1 cellular context compared by ENCODE assay signal in the genomic region with DNA sequence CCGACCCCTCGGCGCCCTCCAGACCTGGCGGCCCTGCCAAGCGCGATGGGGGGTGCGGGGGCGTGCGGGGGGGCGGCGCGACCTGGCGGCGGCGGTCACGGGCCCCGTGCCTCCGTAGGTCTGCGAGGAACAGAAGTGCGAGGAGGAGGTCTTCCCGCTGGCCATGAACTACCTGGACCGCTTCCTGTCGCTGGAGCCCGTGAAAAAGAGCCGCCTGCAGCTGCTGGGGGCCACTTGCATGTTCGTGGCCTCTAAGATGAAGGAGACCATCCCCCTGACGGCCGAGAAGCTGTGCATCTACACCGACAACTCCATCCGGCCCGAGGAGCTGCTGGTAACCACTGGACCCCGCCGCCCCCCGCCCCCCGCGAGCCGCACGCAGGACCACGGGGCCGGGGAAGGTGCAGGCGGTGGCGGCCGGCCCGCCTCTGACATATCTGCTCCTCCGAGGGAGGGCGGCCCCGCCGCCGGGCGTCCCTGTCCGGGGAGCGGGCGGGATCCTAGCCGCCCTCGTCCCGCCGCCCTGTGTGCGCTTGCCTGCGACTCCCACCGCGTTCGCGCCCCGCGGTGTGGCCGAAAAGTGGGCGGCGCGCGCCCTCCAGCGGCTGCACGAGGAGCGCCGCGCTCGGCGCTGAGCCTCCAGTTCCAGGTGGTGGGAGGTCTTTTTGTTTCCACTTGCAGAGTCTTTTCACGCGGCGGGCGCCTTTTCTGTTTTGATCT.
A peak's percentile ranks its signal among the peaks of the same experiment; 100 is the strongest.
TF ChIP-seq lines count a peak whose summit lies in the region.

No MANE protein-coding gene starts in this region.

TF ChIP-seq in HepG2, 621 proteins besides CTCF, POLR2A, EP300 and RAD21 (continued from another document and continues in another):
- TF ChIP-seq XRCC5 (optimal IDR thresholded peaks at IDR 0.05; ENCODE audit: low read length) (peak; percentile 71), JUND (CRISPR knock-in tag; IDR thresholded peaks at IDR 0.05) (no peak), MAF1 (CRISPR knock-in tag; IDR thresholded peaks at IDR 0.05; ENCODE audit: borderline replicate concordance) (no peak), HDAC6 (IDR thresholded peaks at IDR 0.05; ENCODE audit: low read depth, low read length) (no peak), MTERF4 (CRISPR knock-in tag; IDR thresholded peaks at IDR 0.05) (no peak), SMAD9 (CRISPR knock-in tag; IDR thresholded peaks at IDR 0.05) (no peak), KLF16 (CRISPR knock-in tag; IDR thresholded peaks at IDR 0.05) (no peak), ZNF33A (CRISPR knock-in tag; IDR thresholded peaks at IDR 0.05; ENCODE audit: borderline replicate concordance) (no peak), KAT2B (IDR thresholded peaks at IDR 0.05; ENCODE audit: borderline replicate concordance, low read depth, low read length) (no peak), CHD2 (IDR thresholded peaks at IDR 0.05; ENCODE audit: low read depth, low read length) (no peak), MYC (CRISPR knock-in tag; IDR thresholded peaks at IDR 0.05; ENCODE audit: borderline replicate concordance) (peak; percentile 50; the same call in 1 of the 2 replicates), KLF6 (CRISPR knock-in tag; IDR thresholded peaks at IDR 0.05) (no peak), NPAS2 (CRISPR knock-in tag; IDR thresholded peaks at IDR 0.05; ENCODE audit: borderline replicate concordance) (no peak), ZNF30 (CRISPR knock-in tag; IDR thresholded peaks at IDR 0.05) (no peak), GTF2F1 (IDR thresholded peaks at IDR 0.05; ENCODE audit: low read length) (no peak), KDM4B (CRISPR knock-in tag; IDR thresholded peaks at IDR 0.05) (no peak), ZSCAN30 (CRISPR knock-in tag; IDR thresholded peaks at IDR 0.05) (no peak), GATAD1 (CRISPR knock-in tag; IDR thresholded peaks at IDR 0.05) (no peak), ZNF75D (CRISPR knock-in tag; IDR thresholded peaks at IDR 0.05; ENCODE audit: borderline replicate concordance) (no peak), ZBTB25 (CRISPR knock-in tag; IDR thresholded peaks at IDR 0.05) (no peak), ATF7-NPFF (CRISPR knock-in tag; IDR thresholded peaks at IDR 0.05; ENCODE audit: low read depth) (peak; percentile 67; the same call in 1 of the 2 replicates), JDP2 (CRISPR knock-in tag; IDR thresholded peaks at IDR 0.05; ENCODE audit: borderline replicate concordance) (no peak), ZNF609 (CRISPR knock-in tag; IDR thresholded peaks at IDR 0.05; ENCODE audit: borderline replicate concordance) (no peak), ZBTB49 (CRISPR knock-in tag; IDR thresholded peaks at IDR 0.05; ENCODE audit: borderline replicate concordance) (no peak), ZNF839 (CRISPR knock-in tag; IDR thresholded peaks at IDR 0.05; ENCODE audit: borderline replicate concordance) (no peak), RBFOX2 (IDR thresholded peaks at IDR 0.05; ENCODE audit: low read depth, low read length) (peak; percentile 89), KMT2A (CRISPR knock-in tag; IDR thresholded peaks at IDR 0.05) (peak; percentile 70), KDM1A (CRISPR knock-in tag; IDR thresholded peaks at IDR 0.05) (no peak)
- TF ChIP-seq, protein P1, sequence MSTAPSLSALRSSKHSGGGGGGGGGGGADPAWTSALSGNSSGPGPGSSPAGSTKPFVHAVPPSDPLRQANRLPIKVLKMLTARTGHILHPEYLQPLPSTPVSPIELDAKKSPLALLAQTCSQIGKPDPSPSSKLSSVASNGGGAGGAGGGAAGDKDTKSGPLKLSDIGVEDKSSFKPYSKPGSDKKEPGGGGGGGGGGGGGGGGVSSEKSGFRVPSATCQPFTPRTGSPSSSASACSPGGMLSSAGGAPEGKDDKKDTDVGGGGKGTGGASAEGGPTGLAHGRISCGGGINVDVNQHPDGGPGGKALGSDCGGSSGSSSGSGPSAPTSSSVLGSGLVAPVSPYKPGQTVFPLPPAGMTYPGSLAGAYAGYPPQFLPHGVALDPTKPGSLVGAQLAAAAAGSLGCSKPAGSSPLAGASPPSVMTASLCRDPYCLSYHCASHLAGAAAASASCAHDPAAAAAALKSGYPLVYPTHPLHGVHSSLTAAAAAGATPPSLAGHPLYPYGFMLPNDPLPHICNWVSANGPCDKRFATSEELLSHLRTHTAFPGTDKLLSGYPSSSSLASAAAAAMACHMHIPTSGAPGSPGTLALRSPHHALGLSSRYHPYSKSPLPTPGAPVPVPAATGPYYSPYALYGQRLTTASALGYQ (CRISPR knock-in tag; IDR thresholded peaks at IDR 0.05) = no peak
- TF ChIP-seq, protein P2, sequence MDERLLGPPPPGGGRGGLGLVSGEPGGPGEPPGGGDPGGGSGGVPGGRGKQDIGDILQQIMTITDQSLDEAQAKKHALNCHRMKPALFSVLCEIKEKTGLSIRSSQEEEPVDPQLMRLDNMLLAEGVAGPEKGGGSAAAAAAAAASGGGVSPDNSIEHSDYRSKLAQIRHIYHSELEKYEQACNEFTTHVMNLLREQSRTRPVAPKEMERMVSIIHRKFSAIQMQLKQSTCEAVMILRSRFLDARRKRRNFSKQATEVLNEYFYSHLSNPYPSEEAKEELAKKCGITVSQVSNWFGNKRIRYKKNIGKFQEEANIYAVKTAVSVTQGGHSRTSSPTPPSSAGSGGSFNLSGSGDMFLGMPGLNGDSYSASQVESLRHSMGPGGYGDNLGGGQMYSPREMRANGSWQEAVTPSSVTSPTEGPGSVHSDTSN (CRISPR knock-in tag; IDR thresholded peaks at IDR 0.05) = no peak
- TF ChIP-seq, protein P3, sequence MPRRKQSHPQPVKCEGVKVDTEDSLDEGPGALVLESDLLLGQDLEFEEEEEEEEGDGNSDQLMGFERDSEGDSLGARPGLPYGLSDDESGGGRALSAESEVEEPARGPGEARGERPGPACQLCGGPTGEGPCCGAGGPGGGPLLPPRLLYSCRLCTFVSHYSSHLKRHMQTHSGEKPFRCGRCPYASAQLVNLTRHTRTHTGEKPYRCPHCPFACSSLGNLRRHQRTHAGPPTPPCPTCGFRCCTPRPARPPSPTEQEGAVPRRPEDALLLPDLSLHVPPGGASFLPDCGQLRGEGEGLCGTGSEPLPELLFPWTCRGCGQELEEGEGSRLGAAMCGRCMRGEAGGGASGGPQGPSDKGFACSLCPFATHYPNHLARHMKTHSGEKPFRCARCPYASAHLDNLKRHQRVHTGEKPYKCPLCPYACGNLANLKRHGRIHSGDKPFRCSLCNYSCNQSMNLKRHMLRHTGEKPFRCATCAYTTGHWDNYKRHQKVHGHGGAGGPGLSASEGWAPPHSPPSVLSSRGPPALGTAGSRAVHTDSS (CRISPR knock-in tag; conservative IDR thresholded peaks at IDR 0.05) = no peak
- TF ChIP-seq, protein P4, sequence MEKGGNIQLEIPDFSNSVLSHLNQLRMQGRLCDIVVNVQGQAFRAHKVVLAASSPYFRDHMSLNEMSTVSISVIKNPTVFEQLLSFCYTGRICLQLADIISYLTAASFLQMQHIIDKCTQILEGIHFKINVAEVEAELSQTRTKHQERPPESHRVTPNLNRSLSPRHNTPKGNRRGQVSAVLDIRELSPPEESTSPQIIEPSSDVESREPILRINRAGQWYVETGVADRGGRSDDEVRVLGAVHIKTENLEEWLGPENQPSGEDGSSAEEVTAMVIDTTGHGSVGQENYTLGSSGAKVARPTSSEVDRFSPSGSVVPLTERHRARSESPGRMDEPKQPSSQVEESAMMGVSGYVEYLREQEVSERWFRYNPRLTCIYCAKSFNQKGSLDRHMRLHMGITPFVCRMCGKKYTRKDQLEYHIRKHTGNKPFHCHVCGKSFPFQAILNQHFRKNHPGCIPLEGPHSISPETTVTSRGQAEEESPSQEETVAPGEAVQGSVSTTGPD (CRISPR knock-in tag; IDR thresholded peaks at IDR 0.05) = no peak
- TF ChIP-seq, protein P5, sequence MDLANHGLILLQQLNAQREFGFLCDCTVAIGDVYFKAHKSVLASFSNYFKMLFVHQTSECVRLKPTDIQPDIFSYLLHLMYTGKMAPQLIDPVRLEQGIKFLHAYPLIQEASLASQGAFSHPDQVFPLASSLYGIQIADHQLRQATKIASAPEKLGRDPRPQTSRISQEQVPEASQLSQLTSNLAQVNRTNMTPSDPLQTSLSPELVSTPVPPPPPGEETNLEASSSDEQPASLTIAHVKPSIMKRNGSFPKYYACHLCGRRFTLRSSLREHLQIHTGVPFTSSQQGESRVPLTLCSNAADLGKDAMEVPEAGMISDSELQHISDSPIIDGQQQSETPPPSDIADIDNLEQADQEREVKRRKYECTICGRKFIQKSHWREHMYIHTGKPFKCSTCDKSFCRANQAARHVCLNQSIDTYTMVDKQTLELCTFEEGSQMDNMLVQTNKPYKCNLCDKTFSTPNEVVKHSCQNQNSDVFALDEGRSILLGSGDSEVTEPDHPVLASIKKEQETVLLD (CRISPR knock-in tag; IDR thresholded peaks at IDR 0.05; ENCODE audit: low read depth) = no peak
- TF ChIP-seq, protein P6, sequence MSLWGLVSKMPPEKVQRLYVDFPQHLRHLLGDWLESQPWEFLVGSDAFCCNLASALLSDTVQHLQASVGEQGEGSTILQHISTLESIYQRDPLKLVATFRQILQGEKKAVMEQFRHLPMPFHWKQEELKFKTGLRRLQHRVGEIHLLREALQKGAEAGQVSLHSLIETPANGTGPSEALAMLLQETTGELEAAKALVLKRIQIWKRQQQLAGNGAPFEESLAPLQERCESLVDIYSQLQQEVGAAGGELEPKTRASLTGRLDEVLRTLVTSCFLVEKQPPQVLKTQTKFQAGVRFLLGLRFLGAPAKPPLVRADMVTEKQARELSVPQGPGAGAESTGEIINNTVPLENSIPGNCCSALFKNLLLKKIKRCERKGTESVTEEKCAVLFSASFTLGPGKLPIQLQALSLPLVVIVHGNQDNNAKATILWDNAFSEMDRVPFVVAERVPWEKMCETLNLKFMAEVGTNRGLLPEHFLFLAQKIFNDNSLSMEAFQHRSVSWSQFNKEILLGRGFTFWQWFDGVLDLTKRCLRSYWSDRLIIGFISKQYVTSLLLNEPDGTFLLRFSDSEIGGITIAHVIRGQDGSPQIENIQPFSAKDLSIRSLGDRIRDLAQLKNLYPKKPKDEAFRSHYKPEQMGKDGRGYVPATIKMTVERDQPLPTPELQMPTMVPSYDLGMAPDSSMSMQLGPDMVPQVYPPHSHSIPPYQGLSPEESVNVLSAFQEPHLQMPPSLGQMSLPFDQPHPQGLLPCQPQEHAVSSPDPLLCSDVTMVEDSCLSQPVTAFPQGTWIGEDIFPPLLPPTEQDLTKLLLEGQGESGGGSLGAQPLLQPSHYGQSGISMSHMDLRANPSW (CRISPR knock-in tag; IDR thresholded peaks at IDR 0.05; ENCODE audit: borderline replicate concordance) = no peak
